ENCODE assay signal across 9 cellular contexts in the genomic region with DNA sequence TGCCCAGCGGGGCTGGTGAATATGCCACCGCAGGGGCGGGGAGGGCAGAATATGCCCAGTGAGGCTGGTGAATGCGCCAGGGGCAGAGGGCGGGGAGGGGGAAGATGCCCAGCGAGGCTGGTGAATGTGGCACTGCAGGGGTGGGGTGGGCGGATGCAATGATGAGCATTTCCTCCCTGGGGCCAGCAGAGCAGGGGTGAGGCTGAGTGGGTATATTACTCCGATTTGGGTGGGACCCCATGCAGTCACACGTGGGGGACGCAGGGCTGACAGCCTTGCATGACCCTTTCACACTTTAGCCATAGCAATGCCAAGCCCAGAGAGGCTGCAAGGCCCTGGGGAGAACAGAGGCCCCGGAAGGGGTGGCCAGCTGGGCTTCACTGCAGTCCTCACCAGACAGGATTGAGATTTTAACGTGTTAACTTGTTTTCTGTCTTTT. TPM values are rescaled to one million over a fixed set of nuclear protein-coding genes. Genes with fewer than 3 reads are reported as not detected.
DNase-seq lines count a peak whose midpoint lies in the region; ATAC-seq and TF ChIP-seq lines count a peak whose summit lies in the region.
"Had no signal": no experiment of that assay in that cellular context is flagged by ENCODE, and none has a peak within 500 bp of the region (broad histone marks: within the 10 kb centered on the region; RNA-seq: fewer than 3 reads in every experiment).

No MANE protein-coding gene starts in this region.

- peaks cover 0 to 55% of the 10 kb centered on the region in 2 donors for H3K27me3 ChIP-seq in tibial nerve

- peaks cover 0 to 6% (median 0%) of the 10 kb centered on the region in 4 donors for H3K9me3 ChIP-seq in tibial nerve
- H3K9me3 ChIP-seq: thoracic aorta had no signal

- H3K36me3 ChIP-seq in tibial nerve = peaks cover 0 to 23% (median 0%) of the 10 kb centered on the region in 3 donors
- H3K36me3 ChIP-seq: thoracic aorta had no signal

- 22 to 26% methylated on average over 12 of the region's 12 CpGs for WGBS in tibial nerve, 2 donors

- ATAC-seq in activated CD4-positive, alpha-beta T cell treated with anti-CD3 and anti-CD28 coated beads for 36 hours = no peak
- ATAC-seq in stimulated activated naive CD8-positive, alpha-beta T cell treated with anti-CD3 and anti-CD28 coated beads, Interleukin-15, amount 100 ng/mL, for 72 hours = peak; percentile 24
- no peak for ATAC-seq in GM18502 (IDR thresholded peaks at IDR 0.05; ENCODE audit: poor library complexity, unreplicated experiment)

- CTCF ChIA-PET in activated CD4-positive, alpha-beta T cell treated with anti-CD3 and anti-CD28 coated beads for 36 hours (lab: Charles Lee) = interaction anchor here (0.8 to 2.3 kb wide), 4 partner anchors 8 to 129 kb away, joined by 3 to 12 read pairs (median 6); a partner anchor contains a TSS

- no peak for TF ChIP-seq POLR2A in tibial nerve (IDR thresholded peaks at IDR 0.05)

- TF ChIP-seq CTCF in tibial nerve (IDR thresholded peaks at IDR 0.05) = no peak

- H3K9me3 Mint-ChIP-seq in activated CD4-positive, alpha-beta T cell treated with anti-CD3 and anti-CD28 coated beads for 36 hours (ENCODE audit: low read depth) = no peaks in the 10 kb centered on the region
- H3K9me3 Mint-ChIP-seq in immature natural killer cell = no peaks in the 10 kb centered on the region
- H3K9me3 Mint-ChIP-seq in stimulated activated naive CD8-positive, alpha-beta T cell treated with anti-CD3 and anti-CD28 coated beads, Interleukin-15, amount 100 ng/mL, for 72 hours = no peaks in the 10 kb centered on the region

- DNase-seq in activated CD4-positive, alpha-beta T cell treated with anti-CD3 and anti-CD28 coated beads for 36 hours = peak; percentile 84
- no peak for DNase-seq in activated CD4-positive, alpha-beta T cell treated with anti-CD3 and anti-CD28 coated beads for 1 hour
- peak; percentile 77 for DNase-seq in activated CD8-positive, alpha-beta memory T cell treated with anti-CD3 and anti-CD28 coated beads, Interleukin-2, amount 50 U/mL, for 4 hours
- peak; percentile 75 to 84 (median 76) for DNase-seq in immature natural killer cell
- peak in 1 of 2 donors; percentile 60 for DNase-seq in stimulated activated naive CD8-positive, alpha-beta T cell treated with anti-CD3 and anti-CD28 coated beads, Interleukin-15, amount 100 ng/mL, for 72 hours
- DNase-seq in SK-N-DZ (ENCODE audit: low spot score) = no peak
- DNase-seq in tibial nerve (ENCODE audit: low spot score in 2 of 2) = no peak

- H3K4me3 Mint-ChIP-seq in activated CD4-positive, alpha-beta T cell treated with anti-CD3 and anti-CD28 coated beads for 36 hours = peak overlapping the region; percentile 78
- peak overlapping the region; percentile 82 to 92 (median 89) for H3K4me3 Mint-ChIP-seq in immature natural killer cell
- H3K4me3 Mint-ChIP-seq in stimulated activated naive CD8-positive, alpha-beta T cell treated with anti-CD3 and anti-CD28 coated beads, Interleukin-15, amount 100 ng/mL, for 72 hours = peak overlapping the region; percentile 87 to 92

- no peak for TF ChIP-seq EP300 in tibial nerve (IDR thresholded peaks at IDR 0.05)

- intact Hi-C loops in activated CD4-positive, alpha-beta T cell treated with anti-CD3 and anti-CD28 coated beads for 36 hours (cut with DNase I, micrococcal nuclease) = no loop called here

- H3K27ac Mint-ChIP-seq in activated CD4-positive, alpha-beta T cell treated with anti-CD3 and anti-CD28 coated beads for 36 hours = peak overlapping the region; percentile 82
- H3K27ac Mint-ChIP-seq in immature natural killer cell = peak overlapping the region; percentile 86 to 95 (median 89)
- H3K27ac Mint-ChIP-seq in stimulated activated naive CD8-positive, alpha-beta T cell treated with anti-CD3 and anti-CD28 coated beads, Interleukin-15, amount 100 ng/mL, for 72 hours = no peak overlapping the region

- peaks cover 0 to 65% (median 44%) of the 10 kb centered on the region in 4 donors for H3K4me1 ChIP-seq in tibial nerve

- peaks cover 53% of the 10 kb centered on the region for H3K4me1 Mint-ChIP-seq in activated CD4-positive, alpha-beta T cell treated with anti-CD3 and anti-CD28 coated beads for 36 hours
- peaks cover 60 to 64% of the 10 kb centered on the region in 2 donors for H3K4me1 Mint-ChIP-seq in immature natural killer cell
- H3K4me1 Mint-ChIP-seq in stimulated activated naive CD8-positive, alpha-beta T cell treated with anti-CD3 and anti-CD28 coated beads, Interleukin-15, amount 100 ng/mL, for 72 hours = peaks cover 67% of the 10 kb centered on the region

- H3K27ac ChIP-seq in tibial nerve = peak overlapping the region in 1 of 4 donors; percentile 10
- H3K27ac ChIP-seq: thoracic aorta had no signal

- peaks cover 3% of the 10 kb centered on the region for H3K36me3 Mint-ChIP-seq in activated CD4-positive, alpha-beta T cell treated with anti-CD3 and anti-CD28 coated beads for 36 hours (ENCODE audit: low read depth)
- no peaks in the 10 kb centered on the region for H3K36me3 Mint-ChIP-seq in immature natural killer cell

- no peaks in the 10 kb centered on the region for H3K27me3 Mint-ChIP-seq in activated CD4-positive, alpha-beta T cell treated with anti-CD3 and anti-CD28 coated beads for 36 hours
- peaks cover 0 to 12% (median 7%) of the 10 kb centered on the region in 3 donors for H3K27me3 Mint-ChIP-seq in immature natural killer cell (ENCODE audit: low read depth in 3 of 3)
- H3K27me3 Mint-ChIP-seq in stimulated activated naive CD8-positive, alpha-beta T cell treated with anti-CD3 and anti-CD28 coated beads, Interleukin-15, amount 100 ng/mL, for 72 hours = no peaks in the 10 kb centered on the region

- H3K4me3 ChIP-seq in tibial nerve = no peak overlapping the region

- POLR2A ChIA-PET in activated CD4-positive, alpha-beta T cell treated with anti-CD3 and anti-CD28 coated beads for 36 hours (lab: Charles Lee) = interaction anchor here (0.6 to 1.4 kb wide), 2 partner anchors 23 to 33 kb away, joined by 3 read pairs; no protein-coding TSS in a partner anchor

RNA-seq across cellular contexts. Expression of a gene that starts 9.3 kb away (rescaled TPM):
- total RNA-seq in activated CD4-positive, alpha-beta T cell treated with anti-CD3 and anti-CD28 coated beads for 36 hours = 10 to 100 TPM; 60.8 to 68.8 TPM
- polyA plus RNA-seq in immature natural killer cell = 10 to 100 TPM in 2 of 3 donors, 1 to 10 TPM in 1; 7.1 to 12.4 (median 11.3) TPM
- polyA plus RNA-seq in SK-N-DZ (2014; cell fraction: cytosol; rRNA removed) = 17.1 and 23.9 TPM in 2 replicates
- 12.7 and 14.2 TPM in 2 replicates for polyA plus RNA-seq in SK-N-DZ (2014; cell fraction: nucleus; rRNA removed)
- total RNA-seq in tibial nerve = 10 to 100 TPM in 2 of 4 donors, 1 to 10 TPM in 2; 3.7 to 19.8 (median 13.3) TPM

RNA-seq across cellular contexts. Expression of a gene that starts 9.9 kb away (rescaled TPM):
- 100 to 1,000 TPM; 217 to 250 TPM for total RNA-seq in activated CD4-positive, alpha-beta T cell treated with anti-CD3 and anti-CD28 coated beads for 36 hours
- polyA plus RNA-seq in immature natural killer cell = 1,000 to 10,000 TPM; 1,416 to 2,161 (median 1,452) TPM
- 0.07 TPM in 1 of 2 replicates, not detected in the other for polyA plus RNA-seq in SK-N-DZ (2014; cell fraction: cytosol; rRNA removed)
- 0.13 TPM in 1 of 2 replicates, not detected in the other for polyA plus RNA-seq in SK-N-DZ (2014; cell fraction: nucleus; rRNA removed)
- 10 to 100 TPM; 32.7 to 87.3 (median 56.2) TPM for total RNA-seq in tibial nerve

RNA-seq across cellular contexts. Expression of a gene that starts 57.1 kb away (rescaled TPM):
- total RNA-seq in activated CD4-positive, alpha-beta T cell treated with anti-CD3 and anti-CD28 coated beads for 36 hours = 10 to 100 TPM; 34.8 to 44.3 TPM
- polyA plus RNA-seq in immature natural killer cell = 100 to 1,000 TPM in 1 of 3 donors, 10 to 100 TPM in 2; 67.7 to 103 (median 92.9) TPM
- polyA plus RNA-seq in SK-N-DZ (2014; cell fraction: cytosol; rRNA removed) = 183 and 199 TPM in 2 replicates
- 130 and 133 TPM in 2 replicates for polyA plus RNA-seq in SK-N-DZ (2014; cell fraction: nucleus; rRNA removed)
- total RNA-seq in tibial nerve = 100 to 1,000 TPM; 175 to 328 (median 234) TPM

Comparison
In these comparisons a context has a peak if more than half of its experiments do, and no peak if none do; other contexts are left out.
1. DNase-seq: peak in activated CD4-positive, alpha-beta T cell treated with anti-CD3 and anti-CD28 coated beads for 36 hours (single experiment), activated CD8-positive, alpha-beta memory T cell treated with anti-CD3 and anti-CD28 coated beads, Interleukin-2, amount 50 U/mL, for 4 hours (single experiment) and immature natural killer cell (3 of 3); none in activated CD4-positive, alpha-beta T cell treated with anti-CD3 and anti-CD28 coated beads for 1 hour (single experiment), SK-N-DZ (single experiment) and tibial nerve (0 of 2).
2. H3K27ac Mint-ChIP-seq: peak in activated CD4-positive, alpha-beta T cell treated with anti-CD3 and anti-CD28 coated beads for 36 hours (single experiment) and immature natural killer cell (6 of 6); none in stimulated activated naive CD8-positive, alpha-beta T cell treated with anti-CD3 and anti-CD28 coated beads, Interleukin-15, amount 100 ng/mL, for 72 hours (0 of 2).
3. Peak in every context shown above with its lines, with median percentiles within 50 percentile points of each other: H3K4me3 Mint-ChIP-seq.